In the genomic region with DNA sequence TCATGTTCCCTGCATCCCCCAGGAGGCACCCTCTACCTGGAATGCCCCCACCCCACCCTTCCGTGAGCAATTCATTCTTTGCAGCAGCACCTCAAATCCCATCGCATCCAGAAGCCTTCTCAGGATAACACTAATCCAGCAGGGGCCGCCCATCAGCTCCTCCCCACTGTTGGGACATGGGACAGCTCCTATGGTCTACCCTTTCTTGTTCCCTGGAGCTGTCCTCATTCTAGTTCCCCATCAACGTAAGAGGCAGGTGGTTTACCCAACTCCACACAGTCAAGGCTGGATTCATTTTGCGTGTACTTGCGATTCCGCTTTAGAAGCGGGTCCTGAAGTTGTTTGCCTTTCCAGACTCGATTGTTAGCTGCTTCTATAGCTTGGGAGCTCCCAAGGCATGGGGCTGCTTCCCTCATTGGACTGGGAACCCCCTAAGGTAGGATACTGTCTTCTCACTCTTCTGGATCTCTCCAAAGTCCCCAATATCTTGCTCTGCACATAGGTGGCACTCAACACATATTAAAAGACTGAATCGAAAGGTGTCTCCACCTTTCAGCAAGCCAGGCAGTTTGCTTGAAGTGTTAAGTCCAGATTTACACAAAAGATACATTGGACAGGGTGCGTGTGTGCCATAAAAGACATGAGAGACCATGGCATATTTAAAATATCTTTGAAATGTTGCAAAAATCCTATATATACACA, we compare ENCODE assay signal across 7 cellular contexts. TPM values are rescaled to one million over a fixed set of nuclear protein-coding genes. Genes with fewer than 3 reads are reported as not detected.
DNase-seq lines count a peak whose midpoint lies in the region; ATAC-seq and TF ChIP-seq lines count a peak whose summit lies in the region.

No MANE protein-coding gene starts in this region.

- no peak overlapping the region for H4K5ac ChIP-seq in mesendoderm (ENCODE audit: low read length)

- no peak overlapping the region for H3K4ac ChIP-seq in mesendoderm (ENCODE audit: low read depth, low read length)

- no peak overlapping the region for H4K8ac ChIP-seq in mesendoderm (ENCODE audit: low read depth, low read length)

- H3K27me3 ChIP-seq in HUES48 (ENCODE audit: control insufficient read depth, insufficient read depth, low read length) (peaks cover 68% of the 10 kb centered on the region), mesendoderm (ENCODE audit: insufficient read depth, low read length, poor library complexity) (peaks cover 9% of the 10 kb centered on the region), gastroesophageal sphincter (no peaks in the 10 kb centered on the region)

- WGBS in mesendoderm (ENCODE audit: extremely low coverage, insufficient coverage, low lambda C conversion rate) = no CpG with 5 or more reads among the region's 11 CpGs
- 60% methylated on average over 6 of the region's 11 CpGs; no CpG with 5 or more reads in 1 of the 2 donors for WGBS in gastroesophageal sphincter (ENCODE audit: low coverage in 1 of 2), 2 donors

- CTCF ChIA-PET in activated CD8-positive, alpha-beta T cell treated with anti-CD3 and anti-CD28 coated beads for 36 hours (lab: Charles Lee) = interaction anchor here (0.7 to 2.8 kb wide), 6 partner anchors 17 to 131 kb away, joined by 3 to 22 read pairs (median 4); no protein-coding TSS in a partner anchor

- no peak overlapping the region for H3K27ac Mint-ChIP-seq in activated CD8-positive, alpha-beta T cell treated with anti-CD3 and anti-CD28 coated beads for 36 hours

- ATAC-seq in activated CD8-positive, alpha-beta T cell treated with anti-CD3 and anti-CD28 coated beads for 36 hours = no peak
- no peak for ATAC-seq in gastroesophageal sphincter
- ATAC-seq in GM19023 (IDR thresholded peaks at IDR 0.05; ENCODE audit: unreplicated experiment) = no peak

- peak overlapping the region; percentile 61; the same call in 1 of the 2 replicates for H3K4me3 ChIP-seq in HUES48 (ENCODE audit: low read depth, low read length)
- no peak overlapping the region for H3K4me3 ChIP-seq in mesendoderm (ENCODE audit: low read length)
- no peak overlapping the region for H3K4me3 ChIP-seq in gastroesophageal sphincter

- no peaks in the 10 kb centered on the region for H3K36me3 Mint-ChIP-seq in activated CD8-positive, alpha-beta T cell treated with anti-CD3 and anti-CD28 coated beads for 36 hours (ENCODE audit: low read depth)

- H3K9ac ChIP-seq in HUES48 (ENCODE audit: low read depth, low read length) = no peak overlapping the region
- no peak overlapping the region for H3K9ac ChIP-seq in mesendoderm (ENCODE audit: low read length)

- H3K4me1 ChIP-seq in HUES48 (ENCODE audit: control insufficient read depth, insufficient read depth, low read length) = peaks cover 13% of the 10 kb centered on the region
- no peaks in the 10 kb centered on the region for H3K4me1 ChIP-seq in mesendoderm (ENCODE audit: control insufficient read depth, low read depth, low read length)
- peaks cover 0 to 24% (median 6%) of the 10 kb centered on the region in 3 donors for H3K4me1 ChIP-seq in gastroesophageal sphincter

- H3K79me1 ChIP-seq in mesendoderm (ENCODE audit: low read length) = no peaks in the 10 kb centered on the region

- H3K23ac ChIP-seq in mesendoderm (ENCODE audit: low read length) = no peak overlapping the region

- no peak overlapping the region for H2BK15ac ChIP-seq in mesendoderm (replicated peaks; ENCODE audit: low read depth)

- H3K18ac ChIP-seq in mesendoderm (ENCODE audit: low read length) = no peak overlapping the region

- no peak for TF ChIP-seq CTCF in activated CD8-positive, alpha-beta T cell treated with anti-CD3 and anti-CD28 coated beads for 36 hours (IDR thresholded peaks at IDR 0.05)
- TF ChIP-seq CTCF in gastroesophageal sphincter (IDR thresholded peaks at IDR 0.05) = no peak

- intact Hi-C loops in activated CD8-positive, alpha-beta T cell treated with anti-CD3 and anti-CD28 coated beads for 36 hours (cut with micrococcal nuclease) = loop anchor here (5.0 kb wide), 1 partner anchor 167 kb away; no protein-coding TSS in a partner anchor

- H3K27ac ChIP-seq in HUES48 (ENCODE audit: low read depth, low read length) (no peak overlapping the region), mesendoderm (ENCODE audit: low read depth, low read length) (no peak overlapping the region), gastroesophageal sphincter (no peak overlapping the region)

- POLR2A ChIA-PET in activated CD8-positive, alpha-beta T cell treated with anti-CD3 and anti-CD28 coated beads for 36 hours (lab: Charles Lee) = no interaction called here

- peaks cover 3% of the 10 kb centered on the region for H3K4me1 Mint-ChIP-seq in activated CD8-positive, alpha-beta T cell treated with anti-CD3 and anti-CD28 coated beads for 36 hours (ENCODE audit: low read depth)

- H3K9me3 ChIP-seq in HUES48 (ENCODE audit: control insufficient read depth, insufficient read depth, low read length) (no peaks in the 10 kb centered on the region), gastroesophageal sphincter (no peaks in the 10 kb centered on the region)

- H2BK5ac ChIP-seq in mesendoderm (ENCODE audit: low read length) = no peak overlapping the region

- no peak overlapping the region for H2AK5ac ChIP-seq in mesendoderm (ENCODE audit: low read length)

- no peak for TF ChIP-seq EP300 in gastroesophageal sphincter (IDR thresholded peaks at IDR 0.05)

- peak; percentile 64 for DNase-seq in DMS53 treated with DMSO at 0.1 percent for 48 hours (lab: John Stamatoyannopoulos, UW; ENCODE audit: unreplicated experiment)
- DNase-seq in activated CD8-positive, alpha-beta T cell treated with anti-CD3 and anti-CD28 coated beads for 36 hours = no peak
- peak; percentile 67 for DNase-seq in mesendoderm
- no peak for DNase-seq in HCEC 1CT

- H3K79me2 ChIP-seq in mesendoderm (ENCODE audit: control insufficient read depth, insufficient read depth, low read length) = no peaks in the 10 kb centered on the region

- TF ChIP-seq POLR2A in gastroesophageal sphincter (IDR thresholded peaks at IDR 0.05) = no peak

- peak overlapping the region; percentile 59 for H3K4me3 Mint-ChIP-seq in activated CD8-positive, alpha-beta T cell treated with anti-CD3 and anti-CD28 coated beads for 36 hours

- H3K56ac ChIP-seq in mesendoderm (ENCODE audit: low read length) = no peak overlapping the region

- H3K4me2 ChIP-seq in mesendoderm (ENCODE audit: low read length) = no peak overlapping the region

- no peaks in the 10 kb centered on the region for H3K9me3 Mint-ChIP-seq in activated CD8-positive, alpha-beta T cell treated with anti-CD3 and anti-CD28 coated beads for 36 hours

- no peak overlapping the region for H2BK120ac ChIP-seq in mesendoderm (ENCODE audit: low read depth, low read length)

- peaks cover 10% of the 10 kb centered on the region for H3K27me3 Mint-ChIP-seq in activated CD8-positive, alpha-beta T cell treated with anti-CD3 and anti-CD28 coated beads for 36 hours

- H3K36me3 ChIP-seq in HUES48 (ENCODE audit: control insufficient read depth, insufficient read depth, low read length) (no peaks in the 10 kb centered on the region), mesendoderm (ENCODE audit: control insufficient read depth, insufficient read depth, low read length) (no peaks in the 10 kb centered on the region), gastroesophageal sphincter (no peaks in the 10 kb centered on the region)

RNA-seq across cellular contexts. Expression of a gene that starts 0.9 kb away (rescaled TPM):
- total RNA-seq in activated CD8-positive, alpha-beta T cell treated with anti-CD3 and anti-CD28 coated beads for 36 hours = 1 to 10 TPM; 3.5 TPM
- 0.86 TPM for polyA plus RNA-seq in mesendoderm (2013, experiment 1 of 2)
- 0.73 TPM for polyA plus RNA-seq in mesendoderm (2013, experiment 2 of 2)
- total RNA-seq in gastroesophageal sphincter = 1 to 10 TPM in 3 of 4 donors, under 1 TPM in 1; 0.78 to 2.3 (median 1.2) TPM

Comparison
In these comparisons a context has a peak if more than half of its experiments do, and no peak if none do; other contexts are left out.
1. DNase-seq: peak in DMS53 treated with DMSO at 0.1 percent for 48 hours (single experiment) and mesendoderm (single experiment); none in activated CD8-positive, alpha-beta T cell treated with anti-CD3 and anti-CD28 coated beads for 36 hours (single experiment) and HCEC 1CT (single experiment).